Comparison of ENCODE assay signal across 13 cellular contexts in the genomic region with DNA sequence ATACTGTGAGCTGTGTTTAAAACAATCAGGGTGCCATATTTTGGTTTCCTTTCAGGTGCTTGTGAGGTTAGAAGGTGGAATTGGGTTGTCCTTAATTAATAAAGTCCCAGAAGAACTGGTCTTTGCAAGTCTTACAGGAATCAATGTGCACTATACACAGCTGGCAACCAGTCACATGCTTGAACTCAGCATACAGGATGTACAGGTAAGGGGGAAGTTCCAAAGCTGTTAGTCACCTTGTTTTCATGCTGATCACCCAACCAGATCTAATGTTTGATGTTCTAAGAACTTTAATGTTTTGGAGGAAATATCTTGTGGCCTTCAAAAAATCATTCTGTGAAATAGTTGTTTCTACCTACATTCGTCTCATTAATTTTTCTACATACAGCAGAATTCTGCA.
DNase-seq lines count a peak whose midpoint lies in the region; ATAC-seq and TF ChIP-seq lines count a peak whose summit lies in the region.
"Had no signal": no experiment of that assay in that cellular context is flagged by ENCODE, and none has a peak within 500 bp of the region (broad histone marks: within the 10 kb centered on the region; RNA-seq: fewer than 3 reads in every experiment).

No MANE protein-coding gene starts in this region.

- peaks cover 35% of the 10 kb centered on the region for H3K4me1 Mint-ChIP-seq in CD8-positive, alpha-beta T cell (ENCODE audit: low read depth)

- H3K36me3 Mint-ChIP-seq in CD8-positive, alpha-beta T cell = peaks cover 89% of the 10 kb centered on the region
- peaks cover 48 to 76% of the 10 kb centered on the region in 2 donors for H3K36me3 Mint-ChIP-seq in activated naive CD4-positive, alpha-beta T cell treated with anti-CD3 and anti-CD28 coated beads, Interleukin-2, amount 50 U/mL, for 72 hours

- peak in 3 of 7 experiments; percentile 14 to 40 (median 27) for DNase-seq in CD8-positive, alpha-beta T cell
- DNase-seq in RWPE2 (ENCODE audit: low spot score) = no peak
- no peak for DNase-seq in activated naive CD4-positive, alpha-beta T cell treated with anti-CD3 and anti-CD28 coated beads, Interleukin-2, amount 50 U/mL, for 72 hours (ENCODE audit: low spot score in 2 of 2)
- DNase-seq in kidney glomerular epithelial cell (lab: John Stamatoyannopoulos, UW) = peak; percentile 63
- no peak for DNase-seq in hippocampal formation (lab: John Stamatoyannopoulos, UW)
- no peak for DNase-seq in MV-4-11 (lab: John Stamatoyannopoulos, UW)
- no peak for DNase-seq in OCI-M2 (lab: John Stamatoyannopoulos, UW; ENCODE audit: unreplicated experiment)
- DNase-seq: erythroblast; NCI-H1105; NK-92 treated with Interleukin-12 subunit alpha and Interleukin-12 subunit beta, amount 100 ng/mL, for 24 hours had no signal

- peaks cover 4% of the 10 kb centered on the region for H3K9me3 ChIP-seq in CD8-positive, alpha-beta T cell (ENCODE audit: low read length)
- H3K9me3 ChIP-seq in RWPE2 (ENCODE audit: severe bottlenecking) = no peaks in the 10 kb centered on the region

- POLR2A ChIA-PET in CD8-positive, alpha-beta T cell (lab: Charles Lee) = interaction anchor here (1.6 kb wide), 2 partner anchors 16 to 48 kb away, joined by 3 to 4 read pairs; no protein-coding TSS in a partner anchor

- H3K4me3 ChIP-seq in CD8-positive, alpha-beta T cell (ENCODE audit: low read depth, low read length) = no peak overlapping the region
- no peak overlapping the region for H3K4me3 ChIP-seq in RWPE2 (ENCODE audit: severe bottlenecking)
- H3K4me3 ChIP-seq: skin epidermis had no signal

- TF ChIP-seq CTCF in CD8-positive, alpha-beta T cell (IDR thresholded peaks at IDR 0.05) = no peak
- no peak for TF ChIP-seq CTCF in RWPE2 (IDR thresholded peaks at IDR 0.05; ENCODE audit: poor library complexity, severe bottlenecking)

- no peaks in the 10 kb centered on the region for H3K27me3 ChIP-seq in CD8-positive, alpha-beta T cell (ENCODE audit: insufficient read depth, low read length)
- no peaks in the 10 kb centered on the region for H3K27me3 ChIP-seq in RWPE2 (ENCODE audit: insufficient read depth, poor library complexity, severe bottlenecking)

- intact Hi-C loops in CD8-positive, alpha-beta T cell (cut with DNase I, micrococcal nuclease) = loop anchor here in 1 of 2 experiments (10.0 kb wide), 1 partner anchor 49 kb away; no protein-coding TSS in a partner anchor

- H3K4me3 Mint-ChIP-seq in CD8-positive, alpha-beta T cell = peak overlapping the region; percentile 38
- H3K4me3 Mint-ChIP-seq: nephron had no signal

- peaks cover 18% of the 10 kb centered on the region for H3K36me3 ChIP-seq in CD8-positive, alpha-beta T cell (ENCODE audit: insufficient read depth, low read length)
- peaks cover 68% of the 10 kb centered on the region for H3K36me3 ChIP-seq in RWPE2 (ENCODE audit: low read depth)

- H3K27ac Mint-ChIP-seq in CD8-positive, alpha-beta T cell = peak overlapping the region; percentile 88
- peak overlapping the region in 1 of 2 donors; percentile 66 for H3K27ac Mint-ChIP-seq in activated naive CD4-positive, alpha-beta T cell treated with anti-CD3 and anti-CD28 coated beads, Interleukin-2, amount 50 U/mL, for 72 hours
- H3K27ac Mint-ChIP-seq: nephron had no signal

- CTCF ChIA-PET in CD8-positive, alpha-beta T cell (lab: Charles Lee) = interaction anchor here (0.9 to 1.2 kb wide), 2 partner anchors 24 to 234 kb away, joined by 3 to 6 read pairs; no protein-coding TSS in a partner anchor

- peak; percentile 90 for ATAC-seq in CD8-positive, alpha-beta T cell
- ATAC-seq in RWPE2 (ENCODE audit: low read depth) (peak; percentile 97), GM21529 (IDR thresholded peaks at IDR 0.05; ENCODE audit: unreplicated experiment) (no peak)
- ATAC-seq in activated naive CD4-positive, alpha-beta T cell treated with anti-CD3 and anti-CD28 coated beads, Interleukin-2, amount 50 U/mL, for 72 hours = peak; percentile 75 to 88

- no peak overlapping the region for H3K27ac ChIP-seq in CD8-positive, alpha-beta T cell (ENCODE audit: low read depth, low read length)
- H3K27ac ChIP-seq in RWPE2 (ENCODE audit: poor library complexity, severe bottlenecking) = peak overlapping the region; percentile 62

- H3K9me3 Mint-ChIP-seq in CD8-positive, alpha-beta T cell = peaks cover 14% of the 10 kb centered on the region
- H3K9me3 Mint-ChIP-seq in activated naive CD4-positive, alpha-beta T cell treated with anti-CD3 and anti-CD28 coated beads, Interleukin-2, amount 50 U/mL, for 72 hours = peaks cover 20 to 22% of the 10 kb centered on the region in 2 donors

- H3K27me3 Mint-ChIP-seq in CD8-positive, alpha-beta T cell (ENCODE audit: low read depth) = no peaks in the 10 kb centered on the region

- peaks cover 19% of the 10 kb centered on the region for H3K4me1 ChIP-seq in CD8-positive, alpha-beta T cell (ENCODE audit: insufficient read depth, low read length)
- H3K4me1 ChIP-seq in RWPE2 (ENCODE audit: insufficient read depth, poor library complexity, severe bottlenecking) = peaks cover 24% of the 10 kb centered on the region
